Comparison of ENCODE assay signal across 18 cellular contexts in genomic region chr17:2034806-2035548, GRCh38. TPM values are rescaled to one million over a fixed set of nuclear protein-coding genes. Genes with fewer than 3 reads are reported as not detected.
DNase-seq lines count a peak whose midpoint lies in the region; ATAC-seq and TF ChIP-seq lines count a peak whose summit lies in the region.
"Had no signal": no experiment of that assay in that cellular context is flagged by ENCODE, and none has a peak within 500 bp of the region (broad histone marks: within the 10 kb centered on the region; RNA-seq: fewer than 3 reads in every experiment).

No MANE protein-coding gene starts in this region.

- no peaks in the 10 kb centered on the region for H3K9me3 Mint-ChIP-seq in stimulated activated naive CD8-positive, alpha-beta T cell treated with anti-CD3 and anti-CD28 coated beads, Interleukin-15, amount 100 ng/mL, for 72 hours
- H3K9me3 Mint-ChIP-seq: stimulated activated effector memory CD8-positive, alpha-beta T cell treated with anti-CD3 and anti-CD28 coated beads, Interleukin-12 subunit alpha, Interleukin-12 subunit beta, amount 100 ng/mL, for 72 hours had no signal

- peaks cover 21 to 65% (median 49%) of the 10 kb centered on the region in 4 donors for H3K36me3 ChIP-seq in esophagus muscularis mucosa

- no peak overlapping the region for H3K27ac ChIP-seq in esophagus muscularis mucosa (replicated peaks in 1 of 4)
- H3K27ac ChIP-seq: ascending aorta, coronary artery, left ventricle myocardium inferior, upper lobe of left lung had no signal

- H3K27me3 ChIP-seq in esophagus muscularis mucosa: no peaks in the 10 kb centered on the region
- H3K27me3 ChIP-seq: ascending aorta, upper lobe of left lung had no signal

- 38% methylated on average over 3 of the region's 10 CpGs for WGBS in esophagus muscularis mucosa

- no peak overlapping the region for H3K4me3 Mint-ChIP-seq in stimulated activated naive CD8-positive, alpha-beta T cell treated with anti-CD3 and anti-CD28 coated beads, Interleukin-15, amount 100 ng/mL, for 72 hours
- H3K4me3 Mint-ChIP-seq: stimulated activated effector memory CD8-positive, alpha-beta T cell treated with anti-CD3 and anti-CD28 coated beads, Interleukin-12 subunit alpha, Interleukin-12 subunit beta, amount 100 ng/mL, for 72 hours had no signal

- TF ChIP-seq CTCF in fibroblast of the aortic adventitia (IDR thresholded peaks at IDR 0.05; ENCODE audit: insufficient read depth, low read length) (no peak), GM10266 (IDR thresholded peaks at IDR 0.05; ENCODE audit: control insufficient read depth, insufficient read depth, low read depth, missing control alignments) (no peak), esophagus muscularis mucosa (IDR thresholded peaks at IDR 0.05) (no peak)

- peak; percentile 18 for ATAC-seq in stimulated activated naive CD8-positive, alpha-beta T cell treated with anti-CD3 and anti-CD28 coated beads, Interleukin-15, amount 100 ng/mL, for 72 hours
- ATAC-seq in stimulated activated naive CD8-positive, alpha-beta T cell treated with anti-CD3 and anti-CD28 coated beads, Interleukin-15, Interleukin-2, amounts not matched to agents 100 U/mL and 50 U/mL, for 24 hours: no peak
- no peak for ATAC-seq in HG03196 (IDR thresholded peaks at IDR 0.05; ENCODE audit: unreplicated experiment)
- ATAC-seq: stimulated activated effector memory CD8-positive, alpha-beta T cell treated with anti-CD3 and anti-CD28 coated beads, Interleukin-12 subunit alpha, Interleukin-12 subunit beta, amount 100 ng/mL, for 72 hours had no signal

- no peak for DNase-seq in stimulated activated naive CD8-positive, alpha-beta T cell treated with anti-CD3 and anti-CD28 coated beads, Interleukin-15, amount 100 ng/mL, for 72 hours
- no peak for DNase-seq in stimulated activated naive CD8-positive, alpha-beta T cell treated with anti-CD3 and anti-CD28 coated beads, Interleukin-15, Interleukin-2, amounts not matched to agents 100 U/mL and 50 U/mL, for 24 hours
- DNase-seq in NCI-H2171 (lab: John Stamatoyannopoulos, UW): peak; percentile 83
- peak; percentile 88 for DNase-seq in fibroblast of the aortic adventitia (ENCODE audit: low read depth)
- no peak for DNase-seq in GM10266 (ENCODE audit: extremely low spot score)
- DNase-seq in esophagus muscularis mucosa (ENCODE audit: extremely low spot score): no peak
- DNase-seq in NCI-H1048 (lab: John Stamatoyannopoulos, UW): no peak
- DNase-seq: activated CD4-positive, CD25-positive, alpha-beta regulatory T cell treated with anti-CD3 and anti-CD28 coated beads, Interleukin-2, amount 50 U/mL, for 72 hours; left ventricle myocardium inferior; NK-92 treated with Interleukin-12 subunit alpha and Interleukin-12 subunit beta, amount 100 ng/mL, for 24 hours; T-helper 1 cell had no signal

- H3K4me3 ChIP-seq in fibroblast of the aortic adventitia (ENCODE audit: low read depth, low read length) (no peak overlapping the region), esophagus muscularis mucosa (no peak overlapping the region)
- H3K4me3 ChIP-seq: ascending aorta, coronary artery, left ventricle myocardium inferior, upper lobe of left lung had no signal

- H3K27ac Mint-ChIP-seq in stimulated activated naive CD8-positive, alpha-beta T cell treated with anti-CD3 and anti-CD28 coated beads, Interleukin-15, amount 100 ng/mL, for 72 hours: peak overlapping the region; percentile 33 to 54
- H3K27ac Mint-ChIP-seq: stimulated activated effector memory CD8-positive, alpha-beta T cell treated with anti-CD3 and anti-CD28 coated beads, Interleukin-12 subunit alpha, Interleukin-12 subunit beta, amount 100 ng/mL, for 72 hours had no signal

- no peak for TF ChIP-seq EP300 in esophagus muscularis mucosa (IDR thresholded peaks at IDR 0.05)

- H3K9me3 ChIP-seq in esophagus muscularis mucosa: no peaks in the 10 kb centered on the region
- H3K9me3 ChIP-seq: ascending aorta, left ventricle myocardium inferior, upper lobe of left lung had no signal

- H3K27me3 Mint-ChIP-seq in stimulated activated naive CD8-positive, alpha-beta T cell treated with anti-CD3 and anti-CD28 coated beads, Interleukin-15, amount 100 ng/mL, for 72 hours: no peaks in the 10 kb centered on the region

- no peak for TF ChIP-seq POLR2A in esophagus muscularis mucosa (IDR thresholded peaks at IDR 0.05; ENCODE audit: low read depth)

- H3K4me1 Mint-ChIP-seq in stimulated activated naive CD8-positive, alpha-beta T cell treated with anti-CD3 and anti-CD28 coated beads, Interleukin-15, amount 100 ng/mL, for 72 hours: peaks cover 23% of the 10 kb centered on the region

- peaks cover 14 to 35% (median 27%) of the 10 kb centered on the region in 4 donors for H3K4me1 ChIP-seq in esophagus muscularis mucosa

- intact Hi-C loops in esophagus muscularis mucosa (cut with DNase I): loop anchor here (10.0 kb wide), 1 partner anchor 650 kb away; no protein-coding TSS in a partner anchor

RNA-seq across cellular contexts. Expression of gene DPH1, which starts 5.0 kb away (rescaled TPM):
- total RNA-seq in fibroblast of the aortic adventitia (ENCODE audit: low replicate concordance) (28.8 and 50.5 TPM in 2 replicates), esophagus muscularis mucosa (10 to 100 TPM; 27.4 to 41.8 (median 38.3) TPM)

RNA-seq across cellular contexts. Expression of gene OVCA2, which starts 6.8 kb away (rescaled TPM):
- 38.8 and 39.9 TPM in 2 replicates for total RNA-seq in fibroblast of the aortic adventitia (ENCODE audit: low replicate concordance)
- 10 to 100 TPM; 34.9 to 38.9 (median 38.0) TPM for total RNA-seq in esophagus muscularis mucosa

RNA-seq across cellular contexts. Expression of gene RTN4RL1, which starts 9.8 kb away (rescaled TPM):
- total RNA-seq in fibroblast of the aortic adventitia (ENCODE audit: low replicate concordance) (0.27 and 0.90 TPM in 2 replicates), esophagus muscularis mucosa (under 1 TPM; 0.50 to 0.86 (median 0.67) TPM)
- total RNA-seq: epithelial cell of proximal tubule, HT-29 had no signal

RNA-seq across cellular contexts. Expression of gene HIC1, which starts 19.9 kb away (rescaled TPM):
- total RNA-seq in fibroblast of the aortic adventitia (ENCODE audit: low replicate concordance) (36.4 and 57.6 TPM in 2 replicates), esophagus muscularis mucosa (10 to 100 TPM; 48.6 to 86.4 (median 54.9) TPM)

Comparison
In these comparisons a context has a peak if more than half of its experiments do, and no peak if none do; other contexts are left out.
1. DNase-seq: peak in NCI-H2171 (single experiment) and fibroblast of the aortic adventitia (single experiment); none in stimulated activated naive CD8-positive, alpha-beta T cell treated with anti-CD3 and anti-CD28 coated beads, Interleukin-15, amount 100 ng/mL, for 72 hours (0 of 2), stimulated activated naive CD8-positive, alpha-beta T cell treated with anti-CD3 and anti-CD28 coated beads, Interleukin-15, Interleukin-2, amounts not matched to agents 100 U/mL and 50 U/mL, for 24 hours (single experiment), GM10266 (single experiment), esophagus muscularis mucosa (single experiment) and NCI-H1048 (single experiment).